Comparison of ENCODE assay signal across 29 cellular contexts in the genomic region with DNA sequence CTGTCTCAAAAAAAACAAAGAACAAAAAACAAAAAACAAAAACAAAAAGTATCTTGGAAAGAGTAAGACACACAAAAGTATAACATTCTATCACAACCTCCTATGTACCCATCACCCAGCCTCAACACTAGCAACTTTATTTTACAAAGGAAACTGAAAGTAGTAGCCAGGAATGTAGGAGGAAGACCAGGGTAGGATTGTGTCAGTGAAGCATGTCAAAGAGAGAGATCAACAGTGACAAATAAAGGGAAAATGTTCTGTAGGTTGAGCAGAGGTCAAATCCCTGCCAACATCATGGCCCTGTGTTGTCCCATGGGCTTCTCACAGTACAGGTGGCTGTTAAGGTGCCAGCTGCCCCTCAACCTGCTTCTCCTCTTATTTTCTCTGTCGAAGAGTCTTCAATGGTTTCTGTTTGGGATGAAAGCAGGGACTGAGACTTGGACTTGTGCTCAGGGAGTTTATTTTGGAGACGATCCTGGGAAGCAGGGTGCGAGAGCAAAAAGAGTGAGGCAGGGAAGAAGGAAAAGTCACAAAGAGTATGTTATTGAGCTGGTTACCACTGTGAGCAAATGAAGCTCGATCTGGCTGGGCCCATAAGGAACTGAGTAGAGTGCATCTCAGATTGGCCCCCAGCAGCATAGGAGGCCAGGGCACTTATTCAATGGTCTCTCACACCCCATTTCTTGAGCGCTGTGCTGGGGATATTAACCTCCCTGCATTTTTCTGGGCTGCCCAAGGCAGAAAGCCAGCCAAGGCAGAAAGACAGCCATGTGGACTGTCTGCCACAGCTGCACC. TPM values are rescaled to one million over a fixed set of nuclear protein-coding genes. Genes with fewer than 3 reads are reported as not detected.
DNase-seq lines count a peak whose midpoint lies in the region; ATAC-seq and TF ChIP-seq lines count a peak whose summit lies in the region.
"Had no signal": no experiment of that assay in that cellular context is flagged by ENCODE, and none has a peak within 500 bp of the region (broad histone marks: within the 10 kb centered on the region; RNA-seq: fewer than 3 reads in every experiment).

No MANE protein-coding gene starts in this region.

- H3K4me3 ChIP-seq in Panc1 (ENCODE audit: low read depth in 2 of 2, low read length in 2 of 2), result no peak overlapping the region
- peak overlapping the region in 1 of 3 donors; percentile 14 for H3K4me3 ChIP-seq in skeletal muscle tissue (ENCODE audit: low read length in 3 of 3)
- H3K4me3 ChIP-seq in SK-N-SH (ENCODE audit: low read depth in 2 of 2, low read length in 1 of 2), result no peak overlapping the region
- H3K4me3 ChIP-seq: gastroesophageal sphincter, Peyer's patch, SK-N-MC had no signal

- no peaks in the 10 kb centered on the region for H3K36me3 ChIP-seq in Panc1 (ENCODE audit: control insufficient read depth, insufficient read depth, low read length)
- no peaks in the 10 kb centered on the region for H3K36me3 ChIP-seq in skeletal muscle tissue (ENCODE audit: control insufficient read depth in 3 of 3, insufficient read depth in 3 of 3, low read length in 3 of 3)
- H3K36me3 ChIP-seq in SK-N-SH (replicated peaks in 1 of 2; ENCODE audit: control insufficient read depth in 1 of 2, insufficient read depth in 2 of 2, low read length in 1 of 2), result no peaks in the 10 kb centered on the region
- H3K36me3 ChIP-seq: gastroesophageal sphincter, Peyer's patch, WERI-Rb-1 had no signal

- H3K9me3 ChIP-seq in Panc1 (ENCODE audit: control insufficient read depth, insufficient read depth, low read depth, low read length) (no peaks in the 10 kb centered on the region), skeletal muscle tissue (ENCODE audit: control insufficient read depth in 3 of 3, low read length in 3 of 3) (no peaks in the 10 kb centered on the region), SK-N-SH (no peaks in the 10 kb centered on the region)
- H3K9me3 ChIP-seq: gastroesophageal sphincter, Peyer's patch had no signal

- no peaks in the 10 kb centered on the region for H3K9me3 Mint-ChIP-seq in activated CD4-positive, alpha-beta T cell treated with anti-CD3 and anti-CD28 coated beads for 36 hours (ENCODE audit: low read depth)
- H3K9me3 Mint-ChIP-seq: IgD-negative memory B cell; natural killer cell treated with Interleukin-12 subunit alpha and Interleukin-12 subunit beta and Interleukin-15 and Interleukin-18, amount 100 ng/mL, for 72 hours; stimulated activated naive CD8-positive, alpha-beta T cell treated with anti-CD3 and anti-CD28 coated beads, Interleukin-15, amount 100 ng/mL, for 72 hours had no signal

- CTCF ChIA-PET in activated CD4-positive, alpha-beta T cell treated with anti-CD3 and anti-CD28 coated beads for 36 hours (lab: Charles Lee), result interaction anchor here (0.7 to 2.6 kb wide), 5 partner anchors 11 to 39 kb away, joined by 3 to 7 read pairs (median 5); no protein-coding TSS in a partner anchor
- CTCF ChIA-PET in Panc1 (lab: Charles Lee), result no interaction called here
- CTCF ChIA-PET in SK-N-SH (lab: Yijun Ruan, JAX), result no interaction called here

- no peaks in the 10 kb centered on the region for H3K27me3 ChIP-seq in Panc1 (ENCODE audit: control insufficient read depth, insufficient read depth, low read length)
- H3K27me3 ChIP-seq in skeletal muscle tissue (ENCODE audit: control insufficient read depth in 3 of 3, insufficient read depth in 3 of 3, low read length in 3 of 3), result no peaks in the 10 kb centered on the region
- no peaks in the 10 kb centered on the region for H3K27me3 ChIP-seq in SK-N-SH (ENCODE audit: insufficient read depth)
- H3K27me3 ChIP-seq: gastroesophageal sphincter, Peyer's patch had no signal

- peaks cover 2% of the 10 kb centered on the region for H3K27me3 Mint-ChIP-seq in activated CD4-positive, alpha-beta T cell treated with anti-CD3 and anti-CD28 coated beads for 36 hours
- H3K27me3 Mint-ChIP-seq: stimulated activated naive CD8-positive, alpha-beta T cell treated with anti-CD3 and anti-CD28 coated beads, Interleukin-15, amount 100 ng/mL, for 72 hours had no signal

- intact Hi-C loops in activated CD4-positive, alpha-beta T cell treated with anti-CD3 and anti-CD28 coated beads for 36 hours (cut with DNase I, micrococcal nuclease), result no loop called here
- intact Hi-C loops in Panc1 (cut with micrococcal nuclease; ENCODE audit: unreplicated experiment), result no loop called here

- peak; percentile 66 for ATAC-seq in activated CD4-positive, alpha-beta T cell treated with anti-CD3 and anti-CD28 coated beads for 36 hours
- ATAC-seq in Panc1 (peak; percentile 69), GM21825 (IDR thresholded peaks at IDR 0.05; ENCODE audit: unreplicated experiment) (no peak)
- ATAC-seq: gastroesophageal sphincter; natural killer cell treated with Interleukin-12 subunit alpha and Interleukin-12 subunit beta and Interleukin-15 and Interleukin-18, amount 100 ng/mL, for 72 hours; stimulated activated naive CD8-positive, alpha-beta T cell treated with anti-CD3 and anti-CD28 coated beads, Interleukin-15, amount 100 ng/mL, for 72 hours had no signal

- no peak overlapping the region for H3K4me2 ChIP-seq in SK-N-SH

- TF ChIP-seq RAD21 in SK-N-SH (IDR thresholded peaks at IDR 0.05; ENCODE audit: low read length), result no peak

- peak overlapping the region; percentile 52; the same call in 1 of the 2 replicates for H3K27ac ChIP-seq in Panc1 (ENCODE audit: low read length)
- peak overlapping the region; percentile 96 for H3K27ac ChIP-seq in skeletal muscle tissue (ENCODE audit: low read depth, low read length)
- H3K27ac ChIP-seq in SK-N-SH (ENCODE audit: low read depth in 2 of 2, low read length in 1 of 2), result no peak overlapping the region
- H3K27ac ChIP-seq: epithelial cell of prostate, gastroesophageal sphincter, Peyer's patch, SK-N-MC, WERI-Rb-1 had no signal

- H3K27ac Mint-ChIP-seq in activated CD4-positive, alpha-beta T cell treated with anti-CD3 and anti-CD28 coated beads for 36 hours, result no peak overlapping the region
- H3K27ac Mint-ChIP-seq: B cell; natural killer cell treated with Interleukin-12 subunit alpha and Interleukin-12 subunit beta and Interleukin-15 and Interleukin-18, amount 100 ng/mL, for 72 hours had no signal

- peaks cover 10% of the 10 kb centered on the region for H3K4me1 Mint-ChIP-seq in activated CD4-positive, alpha-beta T cell treated with anti-CD3 and anti-CD28 coated beads for 36 hours

- no peak overlapping the region for H2AFZ ChIP-seq in SK-N-SH (ENCODE audit: low read depth)

- H3K36me3 Mint-ChIP-seq in activated CD4-positive, alpha-beta T cell treated with anti-CD3 and anti-CD28 coated beads for 36 hours (ENCODE audit: low read depth), result no peaks in the 10 kb centered on the region
- H3K36me3 Mint-ChIP-seq: natural killer cell treated with Interleukin-12 subunit alpha and Interleukin-12 subunit beta and Interleukin-15 and Interleukin-18, amount 100 ng/mL, for 72 hours had no signal

- no peaks in the 10 kb centered on the region for H3K79me2 ChIP-seq in SK-N-SH (ENCODE audit: insufficient read depth)

- H3K9ac ChIP-seq in skeletal muscle tissue (ENCODE audit: low read depth in 1 of 3, low read length in 3 of 3) (peak overlapping the region in 2 of 3 donors; percentile 5 to 13), SK-N-SH (no peak overlapping the region)

- no peak for TF ChIP-seq EP300 in SK-N-SH (IDR thresholded peaks at IDR 0.05; ENCODE audit: borderline replicate concordance in 1 of 2, low read depth in 1 of 2, low read length in 1 of 2)

- POLR2A ChIA-PET in activated CD4-positive, alpha-beta T cell treated with anti-CD3 and anti-CD28 coated beads for 36 hours (lab: Charles Lee), result no interaction called here
- POLR2A ChIA-PET in Panc1 (lab: Charles Lee) (no interaction called here), SK-N-SH (lab: Yijun Ruan, JAX) (no interaction called here)

- no peak for TF ChIP-seq CTCF in Panc1 (IDR thresholded peaks at IDR 0.05)
- TF ChIP-seq CTCF in SK-N-SH (IDR thresholded peaks at IDR 0.05), result no peak

- no peaks in the 10 kb centered on the region for H3F3A ChIP-seq in SK-N-SH (replicated peaks; ENCODE audit: insufficient read depth)

- in situ Hi-C loops in Panc1 (cut with HindIII; ENCODE audit: low pct_unique_long_range_greater_than_20kb, low sequenced_read_pairs), result no loop called here

- BruUV-seq in Panc1 (replicated peaks; lab: Mats Ljungman, UMichigan), result no TSS peak

- DNase-seq in activated CD4-positive, alpha-beta T cell treated with anti-CD3 and anti-CD28 coated beads for 36 hours, result no peak
- no peak for DNase-seq in activated CD4-positive, alpha-beta T cell treated with anti-CD3 and anti-CD28 coated beads for 1 hour
- DNase-seq in Panc1 (ENCODE audit: low read depth, low spot score) (no peak), kidney glomerular epithelial cell (lab: John Stamatoyannopoulos, UW) (peak; percentile 59), SK-N-SH (no peak), NCI-H1694 (lab: John Stamatoyannopoulos, UW) (no peak)
- DNase-seq: 8988T; activated CD4-positive, alpha-beta T cell treated with anti-CD3 and anti-CD28 coated beads, Interleukin-2, amount 50 U/mL, for 4 hours; activated T-cell treated with anti-CD3 and anti-CD28 coated beads for 4 hours; COR-L47; EL; GOT3; MV-4-11; NCI-H187 treated with DMSO at 0.1 percent for 48 hours; NCI-H2227 treated with DMSO at 0.1 percent for 48 hours; Peyer's patch; posterior cingulate gyrus; small intestine; stimulated activated CD4-positive, alpha-beta T cell treated with anti-CD3 and anti-CD28 coated beads, Interleukin-4, amount 100 ng/mL, for 1 hour; stimulated activated naive CD8-positive, alpha-beta T cell treated with anti-CD3 and anti-CD28 coated beads, Interleukin-15, amount 100 ng/mL, for 72 hours; WERI-Rb-1 had no signal

- no peaks in the 10 kb centered on the region for H3K9me2 ChIP-seq in SK-N-SH

- H3K4me1 ChIP-seq in Panc1 (ENCODE audit: control insufficient read depth, insufficient read depth, low read length) (no peaks in the 10 kb centered on the region; the same call in none of the 2 replicates), skeletal muscle tissue (ENCODE audit: control insufficient read depth in 3 of 3, insufficient read depth in 3 of 3, low read length in 3 of 3) (peaks cover 21 to 28% (median 27%) of the 10 kb centered on the region in 3 donors), SK-N-SH (ENCODE audit: control insufficient read depth in 1 of 2, insufficient read depth in 2 of 2, low read depth in 1 of 2, low read length in 1 of 2) (no peaks in the 10 kb centered on the region; a peak in 1 of 4 replicates)

- no peak overlapping the region for H3K4me3 Mint-ChIP-seq in activated CD4-positive, alpha-beta T cell treated with anti-CD3 and anti-CD28 coated beads for 36 hours
- H3K4me3 Mint-ChIP-seq: B cell; IgD-negative memory B cell; natural killer cell treated with Interleukin-12 subunit alpha and Interleukin-12 subunit beta and Interleukin-15 and Interleukin-18, amount 100 ng/mL, for 72 hours; stimulated activated naive CD8-positive, alpha-beta T cell treated with anti-CD3 and anti-CD28 coated beads, Interleukin-15, amount 100 ng/mL, for 72 hours had no signal

- H4K20me1 ChIP-seq in SK-N-SH (ENCODE audit: insufficient read depth), result no peaks in the 10 kb centered on the region

- 65% methylated on average over 5 of the region's 5 CpGs for WGBS in SK-N-SH (ENCODE audit: low lambda C conversion rate)

RNA-seq across cellular contexts. Expression of gene CTDSP2, which starts 29.4 kb away (rescaled TPM):
- total RNA-seq in activated CD4-positive, alpha-beta T cell treated with anti-CD3 and anti-CD28 coated beads for 36 hours, result 10 to 100 TPM; 80.9 to 85.4 TPM
- 120 TPM for total RNA-seq in Panc1 (2021; ENCODE audit: unreplicated experiment)
- 141 TPM for polyA plus RNA-seq in Panc1 (2012; ENCODE audit: insufficient read length)
- 51.1 TPM for total RNA-seq in skeletal muscle tissue
- polyA plus RNA-seq in SK-N-SH (2012; rRNA removed), result 117 and 119 TPM in 2 replicates
- polyA plus RNA-seq in SK-N-SH (2012; cell fraction: cytosol; rRNA removed), result 87.3 and 102 TPM in 2 replicates
- polyA plus RNA-seq in SK-N-SH (2012; cell fraction: nucleus; rRNA removed), result 145 and 147 TPM in 2 replicates

RNA-seq across cellular contexts. Expression of gene AVIL, which starts 57.4 kb away (rescaled TPM):
- under 1 TPM; 0.53 to 0.75 TPM for total RNA-seq in activated CD4-positive, alpha-beta T cell treated with anti-CD3 and anti-CD28 coated beads for 36 hours
- total RNA-seq in Panc1 (2021; ENCODE audit: unreplicated experiment) (3.1 TPM), skeletal muscle tissue (3.1 TPM)
- polyA plus RNA-seq in Panc1 (2012; ENCODE audit: insufficient read length), result 2.6 TPM
- polyA plus RNA-seq in SK-N-SH (2012; rRNA removed), result 4.7 and 5.2 TPM in 2 replicates
- polyA plus RNA-seq in SK-N-SH (2012; cell fraction: cytosol; rRNA removed), result 1.2 and 1.4 TPM in 2 replicates
- polyA plus RNA-seq in SK-N-SH (2012; cell fraction: nucleus; rRNA removed), result 29.9 and 32.6 TPM in 2 replicates

Comparison
In these comparisons a context has a peak if more than half of its experiments do, and no peak if none do; other contexts are left out.
1. H3K27ac ChIP-seq: peak in Panc1 (single experiment) and skeletal muscle tissue (single experiment); none in SK-N-SH (0 of 2).